In genomic region chr6:118770112-118770788, GRCh38 we compare ENCODE assay signal across 19 cellular contexts.
DNase-seq lines count a peak whose midpoint lies in the region; ATAC-seq and TF ChIP-seq lines count a peak whose summit lies in the region.
"Had no signal": no experiment of that assay in that cellular context is flagged by ENCODE, and none has a peak within 500 bp of the region (broad histone marks: within the 10 kb centered on the region; RNA-seq: fewer than 3 reads in every experiment).

No MANE protein-coding gene starts in this region.

- H3K4me1 ChIP-seq in testis, result no peaks in the 10 kb centered on the region

- WGBS in testis, 2 donors, result 85 to 94% methylated on average over 2 of the region's 2 CpGs

- no peaks in the 10 kb centered on the region for H3K9me3 ChIP-seq in testis
- H3K9me3 ChIP-seq: esophagus squamous epithelium, thoracic aorta had no signal

- DNase-seq in DMS153 treated with DMSO at 0.1 percent for 48 hours (lab: John Stamatoyannopoulos, UW; ENCODE audit: unreplicated experiment), result peak; percentile 52
- DNase-seq in NCI-H128 (lab: John Stamatoyannopoulos, UW; ENCODE audit: unreplicated experiment), result peak; percentile 20
- peak; percentile 92 for DNase-seq in NCI-H748 (lab: John Stamatoyannopoulos, UW; ENCODE audit: unreplicated experiment)
- DNase-seq in islet precursor cell, result peak; percentile 24
- no peak for DNase-seq in GM19238 (ENCODE audit: insufficient read length, low spot score)
- DNase-seq in testis, result no peak
- DNase-seq: esophagus squamous epithelium; head of caudate nucleus; Karpas-422; NCI-H1694 treated with DMSO at 0.1 percent for 48 hours; stimulated activated CD4-positive, alpha-beta T cell treated with anti-CD3 and anti-CD28 coated beads, Interleukin-4, amount 100 ng/mL, for 4 hours; stimulated activated CD8-positive, alpha-beta memory T cell treated with anti-CD3 and anti-CD28 coated beads, Interleukin-4, amount 100 ng/mL, for 48 hours had no signal

- no peak for TF ChIP-seq POLR2A in testis (IDR thresholded peaks at IDR 0.05)

- no peak for TF ChIP-seq CTCF in testis (IDR thresholded peaks at IDR 0.05)

- intact Hi-C loops in testis (cut with DNase I; ENCODE audit: low total_unique reads), result no loop called here

- no peaks in the 10 kb centered on the region for H3K27me3 ChIP-seq in testis
- H3K27me3 ChIP-seq: cardiac muscle cell, esophagus squamous epithelium had no signal

- no peaks in the 10 kb centered on the region for H3K36me3 ChIP-seq in testis (ENCODE audit: low read depth, missing control alignments)
- H3K36me3 ChIP-seq: cardiac muscle cell, esophagus squamous epithelium, thoracic aorta had no signal

- no peak overlapping the region for H3K4me3 ChIP-seq in testis
- H3K4me3 ChIP-seq: cardiac muscle cell, esophagus squamous epithelium, lung, thoracic aorta had no signal

- no peak overlapping the region for H3K27ac ChIP-seq in testis
- H3K27ac ChIP-seq: cardiac muscle cell, thoracic aorta had no signal

- ATAC-seq in GM18907 (IDR thresholded peaks at IDR 0.05; ENCODE audit: unreplicated experiment), result no peak
- ATAC-seq in GM18517 (IDR thresholded peaks at IDR 0.05; ENCODE audit: unreplicated experiment), result no peak
- ATAC-seq: Right ventricle myocardium inferior, WTC11 had no signal

Comparison
In these comparisons a context has a peak if more than half of its experiments do, and no peak if none do; other contexts are left out.
1. DNase-seq: peak in DMS153 treated with DMSO at 0.1 percent for 48 hours (single experiment), NCI-H128 (single experiment), NCI-H748 (single experiment) and islet precursor cell (single experiment); none in GM19238 (single experiment) and testis (single experiment).